Comparison of ENCODE assay signal across 1 cellular context in the genomic region with DNA sequence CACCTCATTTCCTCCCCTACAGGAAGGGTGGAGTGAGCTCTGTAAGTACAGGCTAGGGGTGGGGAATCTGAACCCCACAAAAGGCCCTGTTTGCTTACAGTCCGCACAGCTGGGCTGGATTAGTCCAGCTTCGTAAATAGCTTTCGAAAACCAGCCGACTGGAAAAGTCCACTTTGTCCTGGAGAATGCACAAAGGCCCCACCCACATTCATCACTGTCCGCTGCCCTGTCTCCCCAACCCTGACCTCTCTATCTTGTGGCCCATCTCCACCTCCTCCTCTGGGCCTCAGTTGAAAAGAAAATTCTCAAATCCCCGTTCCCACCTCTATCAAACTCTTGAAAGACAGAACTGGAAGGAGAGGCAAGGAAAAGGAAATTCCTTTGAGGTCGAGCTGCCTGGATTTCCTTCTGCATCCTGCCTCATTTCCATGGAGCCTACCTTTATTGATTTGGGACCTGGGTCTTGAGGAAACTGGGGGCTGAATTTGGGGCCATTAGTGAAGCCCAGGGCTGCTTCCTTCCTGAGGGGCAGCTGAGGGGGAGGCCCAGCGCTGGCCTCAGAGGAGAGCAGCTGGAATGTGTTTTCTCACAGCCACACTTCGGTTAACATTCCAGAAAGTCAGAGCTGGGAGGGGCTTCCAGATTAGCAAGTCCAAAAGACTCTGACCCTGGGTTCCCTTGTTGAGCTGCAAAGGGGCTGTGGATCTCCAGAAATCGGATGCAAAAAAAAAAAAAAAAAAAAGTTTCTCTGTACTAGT.
A peak's percentile ranks its signal among the peaks of the same experiment; 100 is the strongest.
TF ChIP-seq lines count a peak whose summit lies in the region.

No MANE protein-coding gene starts in this region.

TF ChIP-seq in HepG2, 621 proteins besides CTCF, POLR2A, EP300 and RAD21 (continued from another document and continues in another):
- TF ChIP-seq, protein P1, sequence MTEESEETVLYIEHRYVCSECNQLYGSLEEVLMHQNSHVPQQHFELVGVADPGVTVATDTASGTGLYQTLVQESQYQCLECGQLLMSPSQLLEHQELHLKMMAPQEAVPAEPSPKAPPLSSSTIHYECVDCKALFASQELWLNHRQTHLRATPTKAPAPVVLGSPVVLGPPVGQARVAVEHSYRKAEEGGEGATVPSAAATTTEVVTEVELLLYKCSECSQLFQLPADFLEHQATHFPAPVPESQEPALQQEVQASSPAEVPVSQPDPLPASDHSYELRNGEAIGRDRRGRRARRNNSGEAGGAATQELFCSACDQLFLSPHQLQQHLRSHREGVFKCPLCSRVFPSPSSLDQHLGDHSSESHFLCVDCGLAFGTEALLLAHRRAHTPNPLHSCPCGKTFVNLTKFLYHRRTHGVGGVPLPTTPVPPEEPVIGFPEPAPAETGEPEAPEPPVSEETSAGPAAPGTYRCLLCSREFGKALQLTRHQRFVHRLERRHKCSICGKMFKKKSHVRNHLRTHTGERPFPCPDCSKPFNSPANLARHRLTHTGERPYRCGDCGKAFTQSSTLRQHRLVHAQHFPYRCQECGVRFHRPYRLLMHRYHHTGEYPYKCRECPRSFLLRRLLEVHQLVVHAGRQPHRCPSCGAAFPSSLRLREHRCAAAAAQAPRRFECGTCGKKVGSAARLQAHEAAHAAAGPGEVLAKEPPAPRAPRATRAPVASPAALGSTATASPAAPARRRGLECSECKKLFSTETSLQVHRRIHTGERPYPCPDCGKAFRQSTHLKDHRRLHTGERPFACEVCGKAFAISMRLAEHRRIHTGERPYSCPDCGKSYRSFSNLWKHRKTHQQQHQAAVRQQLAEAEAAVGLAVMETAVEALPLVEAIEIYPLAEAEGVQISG (CRISPR knock-in tag; IDR thresholded peaks at IDR 0.05), result peak; percentile 35; the same call in 1 of the 2 replicates
- TF ChIP-seq, protein P2, sequence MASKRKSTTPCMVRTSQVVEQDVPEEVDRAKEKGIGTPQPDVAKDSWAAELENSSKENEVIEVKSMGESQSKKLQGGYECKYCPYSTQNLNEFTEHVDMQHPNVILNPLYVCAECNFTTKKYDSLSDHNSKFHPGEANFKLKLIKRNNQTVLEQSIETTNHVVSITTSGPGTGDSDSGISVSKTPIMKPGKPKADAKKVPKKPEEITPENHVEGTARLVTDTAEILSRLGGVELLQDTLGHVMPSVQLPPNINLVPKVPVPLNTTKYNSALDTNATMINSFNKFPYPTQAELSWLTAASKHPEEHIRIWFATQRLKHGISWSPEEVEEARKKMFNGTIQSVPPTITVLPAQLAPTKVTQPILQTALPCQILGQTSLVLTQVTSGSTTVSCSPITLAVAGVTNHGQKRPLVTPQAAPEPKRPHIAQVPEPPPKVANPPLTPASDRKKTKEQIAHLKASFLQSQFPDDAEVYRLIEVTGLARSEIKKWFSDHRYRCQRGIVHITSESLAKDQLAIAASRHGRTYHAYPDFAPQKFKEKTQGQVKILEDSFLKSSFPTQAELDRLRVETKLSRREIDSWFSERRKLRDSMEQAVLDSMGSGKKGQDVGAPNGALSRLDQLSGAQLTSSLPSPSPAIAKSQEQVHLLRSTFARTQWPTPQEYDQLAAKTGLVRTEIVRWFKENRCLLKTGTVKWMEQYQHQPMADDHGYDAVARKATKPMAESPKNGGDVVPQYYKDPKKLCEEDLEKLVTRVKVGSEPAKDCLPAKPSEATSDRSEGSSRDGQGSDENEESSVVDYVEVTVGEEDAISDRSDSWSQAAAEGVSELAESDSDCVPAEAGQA (IDR thresholded peaks at IDR 0.05; ENCODE audit: low read depth), result no peak
- TF ChIP-seq, protein P2 (CRISPR knock-in tag; IDR thresholded peaks at IDR 0.05; ENCODE audit: borderline replicate concordance), result peak; percentile 37; the same call in 1 of the 2 replicates
- TF ChIP-seq TBX2 (CRISPR knock-in tag; IDR thresholded peaks at IDR 0.05; ENCODE audit: borderline replicate concordance), result peak; percentile 93
- TF ChIP-seq, protein P3, sequence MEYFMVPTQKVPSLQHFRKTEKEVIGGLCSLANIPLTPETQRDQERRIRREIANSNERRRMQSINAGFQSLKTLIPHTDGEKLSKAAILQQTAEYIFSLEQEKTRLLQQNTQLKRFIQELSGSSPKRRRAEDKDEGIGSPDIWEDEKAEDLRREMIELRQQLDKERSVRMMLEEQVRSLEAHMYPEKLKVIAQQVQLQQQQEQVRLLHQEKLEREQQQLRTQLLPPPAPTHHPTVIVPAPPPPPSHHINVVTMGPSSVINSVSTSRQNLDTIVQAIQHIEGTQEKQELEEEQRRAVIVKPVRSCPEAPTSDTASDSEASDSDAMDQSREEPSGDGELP (IDR thresholded peaks at IDR 0.05; ENCODE audit: borderline replicate concordance, low read depth), result peak; percentile 98
- no peak for TF ChIP-seq TCF12 (IDR thresholded peaks at IDR 0.05)
- no peak for TF ChIP-seq TCF12 (CRISPR knock-in tag; IDR thresholded peaks at IDR 0.05)
- TF ChIP-seq ZBTB42 (CRISPR knock-in tag; IDR thresholded peaks at IDR 0.05), result no peak; the same call in 1 of the 2 replicates
- peak; percentile 71 for TF ChIP-seq ZFX (CRISPR knock-in tag; IDR thresholded peaks at IDR 0.05; ENCODE audit: low read depth)
- TF ChIP-seq ZNF670 (CRISPR knock-in tag; IDR thresholded peaks at IDR 0.05; ENCODE audit: borderline replicate concordance), result no peak
- TF ChIP-seq, protein P4, sequence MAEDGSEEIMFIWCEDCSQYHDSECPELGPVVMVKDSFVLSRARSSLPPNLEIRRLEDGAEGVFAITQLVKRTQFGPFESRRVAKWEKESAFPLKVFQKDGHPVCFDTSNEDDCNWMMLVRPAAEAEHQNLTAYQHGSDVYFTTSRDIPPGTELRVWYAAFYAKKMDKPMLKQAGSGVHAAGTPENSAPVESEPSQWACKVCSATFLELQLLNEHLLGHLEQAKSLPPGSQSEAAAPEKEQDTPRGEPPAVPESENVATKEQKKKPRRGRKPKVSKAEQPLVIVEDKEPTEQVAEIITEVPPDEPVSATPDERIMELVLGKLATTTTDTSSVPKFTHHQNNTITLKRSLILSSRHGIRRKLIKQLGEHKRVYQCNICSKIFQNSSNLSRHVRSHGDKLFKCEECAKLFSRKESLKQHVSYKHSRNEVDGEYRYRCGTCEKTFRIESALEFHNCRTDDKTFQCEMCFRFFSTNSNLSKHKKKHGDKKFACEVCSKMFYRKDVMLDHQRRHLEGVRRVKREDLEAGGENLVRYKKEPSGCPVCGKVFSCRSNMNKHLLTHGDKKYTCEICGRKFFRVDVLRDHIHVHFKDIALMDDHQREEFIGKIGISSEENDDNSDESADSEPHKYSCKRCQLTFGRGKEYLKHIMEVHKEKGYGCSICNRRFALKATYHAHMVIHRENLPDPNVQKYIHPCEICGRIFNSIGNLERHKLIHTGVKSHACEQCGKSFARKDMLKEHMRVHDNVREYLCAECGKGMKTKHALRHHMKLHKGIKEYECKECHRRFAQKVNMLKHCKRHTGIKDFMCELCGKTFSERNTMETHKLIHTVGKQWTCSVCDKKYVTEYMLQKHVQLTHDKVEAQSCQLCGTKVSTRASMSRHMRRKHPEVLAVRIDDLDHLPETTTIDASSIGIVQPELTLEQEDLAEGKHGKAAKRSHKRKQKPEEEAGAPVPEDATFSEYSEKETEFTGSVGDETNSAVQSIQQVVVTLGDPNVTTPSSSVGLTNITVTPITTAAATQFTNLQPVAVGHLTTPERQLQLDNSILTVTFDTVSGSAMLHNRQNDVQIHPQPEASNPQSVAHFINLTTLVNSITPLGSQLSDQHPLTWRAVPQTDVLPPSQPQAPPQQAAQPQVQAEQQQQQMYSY (CRISPR knock-in tag; IDR thresholded peaks at IDR 0.05), result no peak
- peak; percentile 67; the same call in 1 of the 2 replicates for TF ChIP-seq SOX5 (CRISPR knock-in tag; IDR thresholded peaks at IDR 0.05; ENCODE audit: borderline replicate concordance)
- TF ChIP-seq, protein P5, sequence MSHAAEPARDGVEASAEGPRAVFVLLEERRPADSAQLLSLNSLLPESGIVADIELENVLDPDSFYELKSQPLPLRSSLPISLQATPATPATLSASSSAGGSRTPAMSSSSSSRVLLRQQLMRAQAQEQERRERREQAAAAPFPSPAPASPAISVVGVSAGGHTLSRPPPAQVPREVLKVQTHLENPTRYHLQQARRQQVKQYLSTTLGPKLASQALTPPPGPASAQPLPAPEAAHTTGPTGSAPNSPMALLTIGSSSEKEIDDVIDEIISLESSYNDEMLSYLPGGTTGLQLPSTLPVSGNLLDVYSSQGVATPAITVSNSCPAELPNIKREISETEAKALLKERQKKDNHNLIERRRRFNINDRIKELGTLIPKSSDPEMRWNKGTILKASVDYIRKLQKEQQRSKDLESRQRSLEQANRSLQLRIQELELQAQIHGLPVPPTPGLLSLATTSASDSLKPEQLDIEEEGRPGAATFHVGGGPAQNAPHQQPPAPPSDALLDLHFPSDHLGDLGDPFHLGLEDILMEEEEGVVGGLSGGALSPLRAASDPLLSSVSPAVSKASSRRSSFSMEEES (CRISPR knock-in tag; IDR thresholded peaks at IDR 0.05), result 0 out of 2 replicates have a peak, but pooled peaks have one; percentile 18
- TF ChIP-seq ZMAT3 (CRISPR knock-in tag; conservative IDR thresholded peaks at IDR 0.05), result no peak
- TF ChIP-seq, protein P6, sequence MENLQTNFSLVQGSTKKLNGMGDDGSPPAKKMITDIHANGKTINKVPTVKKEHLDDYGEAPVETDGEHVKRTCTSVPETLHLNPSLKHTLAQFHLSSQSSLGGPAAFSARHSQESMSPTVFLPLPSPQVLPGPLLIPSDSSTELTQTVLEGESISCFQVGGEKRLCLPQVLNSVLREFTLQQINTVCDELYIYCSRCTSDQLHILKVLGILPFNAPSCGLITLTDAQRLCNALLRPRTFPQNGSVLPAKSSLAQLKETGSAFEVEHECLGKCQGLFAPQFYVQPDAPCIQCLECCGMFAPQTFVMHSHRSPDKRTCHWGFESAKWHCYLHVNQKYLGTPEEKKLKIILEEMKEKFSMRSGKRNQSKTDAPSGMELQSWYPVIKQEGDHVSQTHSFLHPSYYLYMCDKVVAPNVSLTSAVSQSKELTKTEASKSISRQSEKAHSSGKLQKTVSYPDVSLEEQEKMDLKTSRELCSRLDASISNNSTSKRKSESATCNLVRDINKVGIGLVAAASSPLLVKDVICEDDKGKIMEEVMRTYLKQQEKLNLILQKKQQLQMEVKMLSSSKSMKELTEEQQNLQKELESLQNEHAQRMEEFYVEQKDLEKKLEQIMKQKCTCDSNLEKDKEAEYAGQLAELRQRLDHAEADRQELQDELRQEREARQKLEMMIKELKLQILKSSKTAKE (CRISPR knock-in tag; IDR thresholded peaks at IDR 0.05; ENCODE audit: borderline replicate concordance), result peak; percentile 60; the same call in 1 of the 2 replicates
- TF ChIP-seq RBM39 (IDR thresholded peaks at IDR 0.05; ENCODE audit: low read depth, low read length, poor library complexity, severe bottlenecking), result no peak
- TF ChIP-seq AKAP8 (CRISPR knock-in tag; IDR thresholded peaks at IDR 0.05), result no peak
- no peak for TF ChIP-seq ZNF20 (CRISPR knock-in tag; IDR thresholded peaks at IDR 0.05)
- TF ChIP-seq, protein P7, sequence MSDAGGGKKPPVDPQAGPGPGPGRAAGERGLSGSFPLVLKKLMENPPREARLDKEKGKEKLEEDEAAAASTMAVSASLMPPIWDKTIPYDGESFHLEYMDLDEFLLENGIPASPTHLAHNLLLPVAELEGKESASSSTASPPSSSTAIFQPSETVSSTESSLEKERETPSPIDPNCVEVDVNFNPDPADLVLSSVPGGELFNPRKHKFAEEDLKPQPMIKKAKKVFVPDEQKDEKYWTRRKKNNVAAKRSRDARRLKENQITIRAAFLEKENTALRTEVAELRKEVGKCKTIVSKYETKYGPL (CRISPR knock-in tag; IDR thresholded peaks at IDR 0.05), result no peak
- peak; percentile 49 for TF ChIP-seq MED1 (CRISPR knock-in tag; IDR thresholded peaks at IDR 0.05)
- TF ChIP-seq SNAI1 (CRISPR knock-in tag; IDR thresholded peaks at IDR 0.05; ENCODE audit: borderline replicate concordance), result no peak
- TF ChIP-seq ZNF562 (CRISPR knock-in tag; IDR thresholded peaks at IDR 0.05; ENCODE audit: borderline replicate concordance), result no peak
- TF ChIP-seq JDP2 (CRISPR knock-in tag; IDR thresholded peaks at IDR 0.05; ENCODE audit: borderline replicate concordance), result no peak
- TF ChIP-seq, protein P8, sequence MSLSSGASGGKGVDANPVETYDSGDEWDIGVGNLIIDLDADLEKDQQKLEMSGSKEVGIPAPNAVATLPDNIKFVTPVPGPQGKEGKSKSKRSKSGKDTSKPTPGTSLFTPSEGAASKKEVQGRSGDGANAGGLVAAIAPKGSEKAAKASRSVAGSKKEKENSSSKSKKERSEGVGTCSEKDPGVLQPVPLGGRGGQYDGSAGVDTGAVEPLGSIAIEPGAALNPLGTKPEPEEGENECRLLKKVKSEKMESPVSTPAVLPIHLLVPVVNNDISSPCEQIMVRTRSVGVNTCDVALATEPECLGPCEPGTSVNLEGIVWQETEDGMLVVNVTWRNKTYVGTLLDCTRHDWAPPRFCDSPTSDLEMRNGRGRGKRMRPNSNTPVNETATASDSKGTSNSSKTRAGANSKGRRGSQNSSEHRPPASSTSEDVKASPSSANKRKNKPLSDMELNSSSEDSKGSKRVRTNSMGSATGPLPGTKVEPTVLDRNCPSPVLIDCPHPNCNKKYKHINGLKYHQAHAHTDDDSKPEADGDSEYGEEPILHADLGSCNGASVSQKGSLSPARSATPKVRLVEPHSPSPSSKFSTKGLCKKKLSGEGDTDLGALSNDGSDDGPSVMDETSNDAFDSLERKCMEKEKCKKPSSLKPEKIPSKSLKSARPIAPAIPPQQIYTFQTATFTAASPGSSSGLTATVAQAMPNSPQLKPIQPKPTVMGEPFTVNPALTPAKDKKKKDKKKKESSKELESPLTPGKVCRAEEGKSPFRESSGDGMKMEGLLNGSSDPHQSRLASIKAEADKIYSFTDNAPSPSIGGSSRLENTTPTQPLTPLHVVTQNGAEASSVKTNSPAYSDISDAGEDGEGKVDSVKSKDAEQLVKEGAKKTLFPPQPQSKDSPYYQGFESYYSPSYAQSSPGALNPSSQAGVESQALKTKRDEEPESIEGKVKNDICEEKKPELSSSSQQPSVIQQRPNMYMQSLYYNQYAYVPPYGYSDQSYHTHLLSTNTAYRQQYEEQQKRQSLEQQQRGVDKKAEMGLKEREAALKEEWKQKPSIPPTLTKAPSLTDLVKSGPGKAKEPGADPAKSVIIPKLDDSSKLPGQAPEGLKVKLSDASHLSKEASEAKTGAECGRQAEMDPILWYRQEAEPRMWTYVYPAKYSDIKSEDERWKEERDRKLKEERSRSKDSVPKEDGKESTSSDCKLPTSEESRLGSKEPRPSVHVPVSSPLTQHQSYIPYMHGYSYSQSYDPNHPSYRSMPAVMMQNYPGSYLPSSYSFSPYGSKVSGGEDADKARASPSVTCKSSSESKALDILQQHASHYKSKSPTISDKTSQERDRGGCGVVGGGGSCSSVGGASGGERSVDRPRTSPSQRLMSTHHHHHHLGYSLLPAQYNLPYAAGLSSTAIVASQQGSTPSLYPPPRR (CRISPR knock-in tag; IDR thresholded peaks at IDR 0.05; ENCODE audit: borderline replicate concordance), result 0 out of 2 replicates have a peak, but pooled peaks have one; percentile 29
- no peak for TF ChIP-seq CEBPG (CRISPR knock-in tag; IDR thresholded peaks at IDR 0.05)
- TF ChIP-seq FOXA3 (CRISPR knock-in tag; IDR thresholded peaks at IDR 0.05), result peak; percentile 66
- 0 out of 2 replicates have a peak, but pooled peaks have one; percentile 23 for TF ChIP-seq ZNF160 (CRISPR knock-in tag; IDR thresholded peaks at IDR 0.05)
